8 cellular contexts compared by ENCODE assay signal in genomic region chr17:7253082-7253481, GRCh38. TPM values are rescaled to one million over a fixed set of nuclear protein-coding genes. Genes with fewer than 3 reads are reported as not detected.
DNase-seq lines count a peak whose midpoint lies in the region; ATAC-seq and TF ChIP-seq lines count a peak whose summit lies in the region.

No MANE protein-coding gene starts in this region.

- H3K9me3 ChIP-seq in HEK293 (ENCODE audit: control insufficient read depth, insufficient read depth, low read depth, low read length) (no peaks in the 10 kb centered on the region), gastroesophageal sphincter (no peaks in the 10 kb centered on the region), smooth muscle cell (replicated peaks; ENCODE audit: low read depth) (no peaks in the 10 kb centered on the region)

- peaks cover 62% of the 10 kb centered on the region for H3K36me3 Mint-ChIP-seq in activated B cell treated with CpG ODN at 0.5 μM for 24 hours (ENCODE audit: low read depth)

- H3K4me3 ChIP-seq in HEK293 (ENCODE audit: low read depth, low read length) (peak overlapping the region; percentile 91), gastroesophageal sphincter (peak overlapping the region; percentile 79 to 94), smooth muscle cell (peak overlapping the region; percentile 100)

- peak overlapping the region; percentile 91 for H3K4me2 ChIP-seq in smooth muscle cell

- no peaks in the 10 kb centered on the region for H3F3A ChIP-seq in smooth muscle cell (ENCODE audit: low read depth)

- peak overlapping the region; percentile 97 for H3K9ac ChIP-seq in smooth muscle cell (ENCODE audit: low read depth)

- WGBS in gastroesophageal sphincter (ENCODE audit: low coverage in 1 of 2), 2 donors = 67 to 78% methylated on average over 5 of the region's 5 CpGs
- WGBS in smooth muscle cell (ENCODE audit: low lambda C conversion rate) = 87% methylated on average over 5 of the region's 5 CpGs

- no peak for TF ChIP-seq EP300 in gastroesophageal sphincter (IDR thresholded peaks at IDR 0.05)

- intact Hi-C loops in activated B cell treated with CpG ODN at 0.5 μM for 24 hours (cut with micrococcal nuclease) = loop anchor here (2.0 to 5.0 kb wide), 2 partner anchors 229 to 582 kb away; partner anchors contain the start of genes KDM6B, POLR2A and SLC35G6

- peaks cover 39 to 57% of the 10 kb centered on the region in 2 experiments for H3K36me3 ChIP-seq in HEK293 (ENCODE audit: control insufficient read depth in 2 of 2, insufficient read depth in 1 of 2, low read length in 2 of 2)
- H3K36me3 ChIP-seq in gastroesophageal sphincter = peaks cover 0 to 41% of the 10 kb centered on the region in 2 donors
- H3K36me3 ChIP-seq in smooth muscle cell (ENCODE audit: low read depth) = no peaks in the 10 kb centered on the region

- ATAC-seq in activated B cell treated with CpG ODN at 0.5 μM for 24 hours (ENCODE audit: low read depth) (no peak), gastroesophageal sphincter (no peak), HG03469 (IDR thresholded peaks at IDR 0.05; ENCODE audit: unreplicated experiment) (no peak), GM21825 (IDR thresholded peaks at IDR 0.05; ENCODE audit: unreplicated experiment) (no peak)

- H3K27ac ChIP-seq in HEK293 (ENCODE audit: extremely low read depth, low read depth, low read length) (peak overlapping the region; percentile 92), gastroesophageal sphincter (peak overlapping the region; percentile 90 to 98 (median 94)), smooth muscle cell (ENCODE audit: low read depth) (peak overlapping the region; percentile 99)

- DNase-seq in activated B cell treated with CpG ODN at 0.5 μM for 24 hours (no peak), smooth muscle cell (lab: John Stamatoyannopoulos, UW; ENCODE audit: unreplicated experiment) (no peak), GDM1 (lab: John Stamatoyannopoulos, UW) (no peak), hepatic stellate cell (ENCODE audit: low spot score) (no peak)

- TF ChIP-seq CTCF in HEK293 (tag by site-specific recombination; IDR thresholded peaks at IDR 0.05) (no peak), activated B cell treated with CpG ODN at 0.5 μM for 24 hours (IDR thresholded peaks at IDR 0.05) (no peak), gastroesophageal sphincter (IDR thresholded peaks at IDR 0.05) (no peak), smooth muscle cell (IDR thresholded peaks at IDR 0.05; ENCODE audit: borderline replicate concordance, insufficient read depth, poor library complexity, severe bottlenecking) (no peak)

- H3K27me3 ChIP-seq in gastroesophageal sphincter = no peaks in the 10 kb centered on the region
- H3K27me3 ChIP-seq in smooth muscle cell (ENCODE audit: low read depth) = no peaks in the 10 kb centered on the region

- H3K27ac Mint-ChIP-seq in activated B cell treated with CpG ODN at 0.5 μM for 24 hours = peak overlapping the region; percentile 100

- peaks cover 8% of the 10 kb centered on the region for H4K20me1 ChIP-seq in smooth muscle cell (ENCODE audit: low read depth)

- no peaks in the 10 kb centered on the region for H3K27me3 Mint-ChIP-seq in activated B cell treated with CpG ODN at 0.5 μM for 24 hours

- H2AFZ ChIP-seq in smooth muscle cell (ENCODE audit: low read depth) = no peak overlapping the region

- H3K4me1 ChIP-seq in HEK293 (ENCODE audit: control insufficient read depth, insufficient read depth, low read length) (peaks cover 13% of the 10 kb centered on the region; the same call in 1 of the 2 replicates), gastroesophageal sphincter (peaks cover 5 to 43% (median 27%) of the 10 kb centered on the region in 3 donors), smooth muscle cell (ENCODE audit: low read depth) (peaks cover 18% of the 10 kb centered on the region)

- POLR2A ChIA-PET in HEK293 (lab: Yijun Ruan, JAX) (interaction anchor here (0.6 to 2.5 kb wide), 2 partner anchors 11 to 150 kb away, joined by 5 to 10 read pairs; no protein-coding TSS in a partner anchor), activated B cell treated with CpG ODN at 0.5 μM for 24 hours (lab: Charles Lee) (interaction anchor here (5.8 kb wide), 1 partner anchor 15 kb away, joined by 134 read pairs; the partner anchor contains the start of genes DVL2, GABARAP and PHF23)

- CTCF ChIA-PET in HEK293 (lab: Yijun Ruan, JAX) (no interaction called here), activated B cell treated with CpG ODN at 0.5 μM for 24 hours (lab: Charles Lee) (no interaction called here)

- no peaks in the 10 kb centered on the region for H3K9me3 Mint-ChIP-seq in activated B cell treated with CpG ODN at 0.5 μM for 24 hours

- peak overlapping the region; percentile 98 for H3K4me3 Mint-ChIP-seq in activated B cell treated with CpG ODN at 0.5 μM for 24 hours

- TF ChIP-seq POLR2A in gastroesophageal sphincter (IDR thresholded peaks at IDR 0.05) = no peak

- peaks cover 40% of the 10 kb centered on the region for H3K79me2 ChIP-seq in smooth muscle cell (ENCODE audit: low read depth)

- peaks cover 44% of the 10 kb centered on the region for H3K4me1 Mint-ChIP-seq in activated B cell treated with CpG ODN at 0.5 μM for 24 hours

TF ChIP-seq in HEK293, 187 proteins besides CTCF, POLR2A, EP300 and RAD21 (continues in another document):
- TF ChIP-seq ZNF580 (tag by site-specific recombination; IDR thresholded peaks at IDR 0.05) (no peak), ZNF645 (tag by site-specific recombination; IDR thresholded peaks at IDR 0.05) (no peak), PBX3 (CRISPR knock-in tag; IDR thresholded peaks at IDR 0.05) (no peak), ZNF792 (tag by site-specific recombination; IDR thresholded peaks at IDR 0.05) (no peak), ZNF175 (tag by site-specific recombination; IDR thresholded peaks at IDR 0.05) (no peak), ZNF560 (tag by site-specific recombination; IDR thresholded peaks at IDR 0.05; ENCODE audit: borderline replicate concordance) (no peak), YY1 (tag by site-specific recombination; IDR thresholded peaks at IDR 0.05) (no peak)

RNA-seq across cellular contexts. Expression of gene ELP5, which starts 1.1 kb away (rescaled TPM):
- total RNA-seq in activated B cell treated with CpG ODN at 0.5 μM for 24 hours = 49.2 and 53.6 TPM in 2 replicates
- 10 to 100 TPM; 29.6 to 36.8 (median 33.8) TPM for total RNA-seq in gastroesophageal sphincter
- total RNA-seq in smooth muscle cell = 17.3 and 18.7 TPM in 2 replicates
- polyA plus RNA-seq in smooth muscle cell = 41.3 and 42.4 TPM in 2 replicates

RNA-seq across cellular contexts. Expression of gene CTDNEP1, which starts 1.5 kb away (rescaled TPM):
- total RNA-seq in activated B cell treated with CpG ODN at 0.5 μM for 24 hours (165 and 168 TPM in 2 replicates), gastroesophageal sphincter (10 to 100 TPM; 33.8 to 66.3 (median 52.5) TPM), smooth muscle cell (46.3 and 57.5 TPM in 2 replicates)
- polyA plus RNA-seq in smooth muscle cell = 88.4 and 96.2 TPM in 2 replicates

RNA-seq across cellular contexts. Expression of gene CLDN7, which starts 9.2 kb away (rescaled TPM):
- total RNA-seq in activated B cell treated with CpG ODN at 0.5 μM for 24 hours (1.1 and 1.8 TPM in 2 replicates), gastroesophageal sphincter (10 to 100 TPM in 1 of 4 donors, 1 to 10 TPM in 2, not detected in 1; 1.4 to 16.9 (median 4.7) TPM), smooth muscle cell (26.7 and 33.7 TPM in 2 replicates)
- 25.2 and 102 TPM in 2 replicates for polyA plus RNA-seq in smooth muscle cell

RNA-seq across cellular contexts. Expression of gene GABARAP, which starts 10.8 kb away (rescaled TPM):
- total RNA-seq in activated B cell treated with CpG ODN at 0.5 μM for 24 hours (291 and 325 TPM in 2 replicates), gastroesophageal sphincter (100 to 1,000 TPM; 289 to 437 (median 386) TPM), smooth muscle cell (305 and 363 TPM in 2 replicates)
- 725 and 735 TPM in 2 replicates for polyA plus RNA-seq in smooth muscle cell

RNA-seq across cellular contexts. Expression of gene PHF23, which starts 13.8 kb away (rescaled TPM):
- total RNA-seq in activated B cell treated with CpG ODN at 0.5 μM for 24 hours (45.5 and 46.6 TPM in 2 replicates), gastroesophageal sphincter (10 to 100 TPM; 29.4 to 38.2 (median 31.0) TPM), smooth muscle cell (41.6 and 48.5 TPM in 2 replicates)
- 33.8 and 46.5 TPM in 2 replicates for polyA plus RNA-seq in smooth muscle cell
